Comparison of ENCODE assay signal across 27 cellular contexts in the genomic region with DNA sequence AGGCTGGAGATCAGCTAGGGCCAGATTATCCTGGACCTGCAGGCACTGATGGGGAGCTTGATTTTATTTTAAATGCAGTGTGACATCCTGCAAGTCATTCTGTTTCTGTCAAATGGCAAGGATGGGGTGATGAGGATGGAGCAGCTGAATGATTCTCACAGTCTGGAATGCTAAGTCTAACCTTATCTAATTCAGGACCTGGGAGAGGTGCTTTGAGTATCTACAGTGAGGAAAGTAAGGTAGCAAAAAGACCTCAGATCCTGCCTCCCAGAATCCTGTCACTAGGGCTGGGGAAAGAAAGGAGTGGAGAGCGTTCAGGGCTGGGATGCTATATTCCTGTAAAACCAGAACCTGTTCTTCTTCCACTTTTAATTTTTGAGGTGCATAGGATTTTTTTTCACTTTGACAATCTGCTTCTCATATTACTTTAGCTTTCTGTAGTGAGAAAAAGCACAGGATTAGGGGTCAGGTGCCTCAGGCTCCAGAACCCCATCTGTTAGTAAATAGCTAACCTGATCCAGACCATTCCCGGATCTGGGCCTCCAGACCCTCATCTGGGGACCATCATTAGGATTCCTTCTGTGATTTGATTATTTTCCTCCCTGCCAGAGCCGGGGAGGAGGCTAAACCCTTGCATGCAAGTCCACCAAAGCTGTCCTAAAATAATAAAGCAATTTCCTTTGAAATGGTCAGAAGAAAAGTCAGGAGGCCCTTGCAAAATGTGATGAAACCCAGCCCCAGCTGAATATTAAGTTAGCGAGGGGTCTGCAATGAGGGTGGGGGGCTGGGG.
A peak's percentile ranks its signal among the peaks of the same experiment; 100 is the strongest.
DNase-seq lines count a peak whose midpoint lies in the region; ATAC-seq and TF ChIP-seq lines count a peak whose summit lies in the region.
"Had no signal": no experiment of that assay in that cellular context is flagged by ENCODE, and none has a peak within 500 bp of the region (broad histone marks: within the 10 kb centered on the region; RNA-seq: fewer than 3 reads in every experiment).

No MANE protein-coding gene starts in this region.

- peaks cover 14% of the 10 kb centered on the region for H3K4me1 ChIP-seq in ES-I3 (ENCODE audit: insufficient read depth, low read length)
- H3K4me1 ChIP-seq: esophagus squamous epithelium, left lung, SJSA1 had no signal

- no peaks in the 10 kb centered on the region for H3K36me3 ChIP-seq in ES-I3 (ENCODE audit: insufficient read depth, low read length)
- no peaks in the 10 kb centered on the region for H3K36me3 ChIP-seq in WERI-Rb-1
- H3K36me3 ChIP-seq: esophagus squamous epithelium, left lung, SJSA1 had no signal

- H3K9ac ChIP-seq in ES-I3 (ENCODE audit: low read depth, low read length), result peak overlapping the region; percentile 12; the same call in 1 of the 2 replicates
- H3K9ac ChIP-seq: GM23248 had no signal

- TF ChIP-seq CTCF in WERI-Rb-1 (IDR thresholded peaks at IDR 0.05; ENCODE audit: low read depth, low read length), result no peak

- no peak for ATAC-seq in HG02610 (IDR thresholded peaks at IDR 0.05; ENCODE audit: unreplicated experiment)
- no peak for ATAC-seq in HG03139 (IDR thresholded peaks at IDR 0.05; ENCODE audit: unreplicated experiment)
- ATAC-seq: activated CD8-positive, alpha-beta T cell treated with anti-CD3 and anti-CD28 coated beads, Interleukin-2, amount 10 ng/mL, durations not matched to agents 7 days and 5 days; HepG2; left lung; naive thymus-derived CD4-positive, alpha-beta T cell; stimulated activated naive CD8-positive, alpha-beta T cell treated with anti-CD3 and anti-CD28 coated beads, Interleukin-15, amount 100 ng/mL, for 72 hours; T-helper 17 cell had no signal

- no peak overlapping the region for H3K4me3 ChIP-seq in WERI-Rb-1 (ENCODE audit: low read depth, low read length)
- H3K4me3 ChIP-seq: esophagus squamous epithelium, GM23248, left lung, SJSA1, skin epidermis had no signal

- TF ChIP-seq EP300 in Ishikawa (IDR thresholded peaks at IDR 0.05; ENCODE audit: borderline replicate concordance), result no peak

- H3K27ac ChIP-seq in WERI-Rb-1, result peak overlapping the region; percentile 43; the same call in 1 of the 2 replicates
- H3K27ac ChIP-seq: esophagus squamous epithelium, GM23248, left lung, SJSA1, skin epidermis had no signal

- H3K27me3 ChIP-seq in WERI-Rb-1 (ENCODE audit: insufficient read depth, low read depth, severe bottlenecking), result no peaks in the 10 kb centered on the region
- H3K27me3 ChIP-seq: left lung, SJSA1 had no signal

- TF ChIP-seq RAD21 in Ishikawa (IDR thresholded peaks at IDR 0.05; ENCODE audit: low read depth), result no peak

- no peaks in the 10 kb centered on the region for H3K9me3 ChIP-seq in ES-I3 (ENCODE audit: control insufficient read depth, insufficient read depth, low read length)
- peaks cover 6% of the 10 kb centered on the region for H3K9me3 ChIP-seq in WERI-Rb-1 (ENCODE audit: severe bottlenecking)
- H3K9me3 ChIP-seq: esophagus squamous epithelium, left lung, SJSA1 had no signal

- DNase-seq in WERI-Rb-1 (no peak), left kidney (ENCODE audit: low read depth, low spot score) (peak; percentile 7), NCI-H1436 treated with DMSO at 0.1 percent for 48 hours (lab: John Stamatoyannopoulos, UW) (no peak)
- DNase-seq in activated CD8-positive, alpha-beta memory T cell treated with anti-CD3 and anti-CD28 coated beads, Interleukin-2, amount 50 U/mL, for 48 hours, result no peak
- DNase-seq: activated CD4-positive, alpha-beta T cell treated with anti-CD3 and anti-CD28 coated beads for 1 hour; activated CD8-positive, alpha-beta T cell treated with anti-CD3 and anti-CD28 coated beads, Interleukin-2, amount 10 ng/mL, durations not matched to agents 7 days and 5 days; activated effector memory CD4-positive, alpha-beta T cell treated with Interleukin-2 at 50 U/mL for 16 hours; activated naive CD8-positive, alpha-beta T cell treated with anti-CD3 and anti-CD28 coated beads for 36 hours; activated T-cell treated with anti-CD3 and anti-CD28 coated beads for 4 hours; central memory CD4-positive, alpha-beta T cell; DND-41; esophagus squamous epithelium; GM23248; left lung; naive thymus-derived CD4-positive, alpha-beta T cell; NCI-H2107; RPMI8226; stimulated activated CD8-positive, alpha-beta memory T cell treated with anti-CD3 and anti-CD28 coated beads, Interleukin-4, amount 100 ng/mL, for 48 hours; stimulated activated naive CD8-positive, alpha-beta T cell treated with anti-CD3 and anti-CD28 coated beads, Interleukin-15, amount 100 ng/mL, for 72 hours; T-helper 17 cell had no signal

TF ChIP-seq in Ishikawa, 13 proteins besides CTCF, POLR2A, EP300 and RAD21:
- TF ChIP-seq NFIC (IDR thresholded peaks at IDR 0.05) (no peak), TEAD4 (IDR thresholded peaks at IDR 0.05) (no peak)
- TF ChIP-seq, protein P1, sequence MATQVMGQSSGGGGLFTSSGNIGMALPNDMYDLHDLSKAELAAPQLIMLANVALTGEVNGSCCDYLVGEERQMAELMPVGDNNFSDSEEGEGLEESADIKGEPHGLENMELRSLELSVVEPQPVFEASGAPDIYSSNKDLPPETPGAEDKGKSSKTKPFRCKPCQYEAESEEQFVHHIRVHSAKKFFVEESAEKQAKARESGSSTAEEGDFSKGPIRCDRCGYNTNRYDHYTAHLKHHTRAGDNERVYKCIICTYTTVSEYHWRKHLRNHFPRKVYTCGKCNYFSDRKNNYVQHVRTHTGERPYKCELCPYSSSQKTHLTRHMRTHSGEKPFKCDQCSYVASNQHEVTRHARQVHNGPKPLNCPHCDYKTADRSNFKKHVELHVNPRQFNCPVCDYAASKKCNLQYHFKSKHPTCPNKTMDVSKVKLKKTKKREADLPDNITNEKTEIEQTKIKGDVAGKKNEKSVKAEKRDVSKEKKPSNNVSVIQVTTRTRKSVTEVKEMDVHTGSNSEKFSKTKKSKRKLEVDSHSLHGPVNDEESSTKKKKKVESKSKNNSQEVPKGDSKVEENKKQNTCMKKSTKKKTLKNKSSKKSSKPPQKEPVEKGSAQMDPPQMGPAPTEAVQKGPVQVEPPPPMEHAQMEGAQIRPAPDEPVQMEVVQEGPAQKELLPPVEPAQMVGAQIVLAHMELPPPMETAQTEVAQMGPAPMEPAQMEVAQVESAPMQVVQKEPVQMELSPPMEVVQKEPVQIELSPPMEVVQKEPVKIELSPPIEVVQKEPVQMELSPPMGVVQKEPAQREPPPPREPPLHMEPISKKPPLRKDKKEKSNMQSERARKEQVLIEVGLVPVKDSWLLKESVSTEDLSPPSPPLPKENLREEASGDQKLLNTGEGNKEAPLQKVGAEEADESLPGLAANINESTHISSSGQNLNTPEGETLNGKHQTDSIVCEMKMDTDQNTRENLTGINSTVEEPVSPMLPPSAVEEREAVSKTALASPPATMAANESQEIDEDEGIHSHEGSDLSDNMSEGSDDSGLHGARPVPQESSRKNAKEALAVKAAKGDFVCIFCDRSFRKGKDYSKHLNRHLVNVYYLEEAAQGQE (IDR thresholded peaks at IDR 0.05; ENCODE audit: low read depth), result peak; percentile 17; the same call in 1 of the 2 replicates
